Comparison of ENCODE assay signal across 1 cellular context in the genomic region with DNA sequence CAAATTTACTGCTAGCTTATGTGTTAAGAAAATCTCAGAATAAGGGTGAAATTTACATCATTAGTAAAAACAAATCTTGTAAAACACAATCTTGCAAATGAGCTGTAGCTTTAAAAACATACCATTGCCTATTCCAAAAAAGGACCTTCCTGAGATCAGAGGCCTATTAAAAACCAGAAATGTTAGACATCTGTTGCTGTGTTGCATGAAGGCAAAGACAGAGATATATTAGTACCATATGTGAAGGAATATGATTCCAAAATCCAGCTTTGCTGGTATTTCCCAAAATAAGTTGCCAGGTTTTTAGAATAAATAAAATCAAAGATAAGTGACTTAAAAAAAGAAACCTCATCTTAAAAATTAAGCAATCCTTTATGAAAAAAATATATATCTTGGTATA.
TF ChIP-seq lines count a peak whose summit lies in the region.

No MANE protein-coding gene starts in this region.

TF ChIP-seq in IMR-90, 13 proteins besides CTCF, POLR2A, EP300 and RAD21 (continued from another document):
- TF ChIP-seq USF2 (IDR thresholded peaks at IDR 0.05; ENCODE audit: low read depth, low read length), result no peak
